Comparison of ENCODE assay signal across 13 cellular contexts in the genomic region with DNA sequence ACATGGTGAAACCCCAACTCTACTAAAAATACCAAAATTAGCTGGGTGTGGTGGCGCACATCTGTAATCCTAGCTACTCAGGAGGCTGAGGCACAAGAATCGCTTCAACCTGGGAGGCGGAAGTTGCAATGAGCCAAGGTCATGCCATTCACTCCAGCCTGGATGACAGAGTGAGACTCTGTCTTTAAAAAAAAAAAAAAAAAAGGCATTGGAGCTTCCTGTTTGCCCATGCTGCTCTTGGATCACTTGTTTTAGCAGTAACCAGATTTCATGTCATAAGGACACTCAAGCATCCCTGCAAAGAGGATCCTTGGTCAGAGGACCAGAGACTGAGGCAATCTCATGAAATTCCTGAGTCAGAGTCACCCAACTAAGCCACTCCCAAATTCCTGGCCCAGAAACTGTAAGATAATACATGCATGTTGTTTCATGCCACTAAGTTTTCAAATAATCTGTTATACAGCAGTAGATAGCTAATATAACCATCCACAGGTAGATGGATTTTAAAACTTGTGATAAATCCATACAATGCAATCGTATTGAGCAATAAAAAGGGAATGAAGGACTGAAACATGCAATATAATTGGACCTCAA.
DNase-seq lines count a peak whose midpoint lies in the region; ATAC-seq, FAIRE-seq and TF ChIP-seq lines count a peak whose summit lies in the region.
"Had no signal": no experiment of that assay in that cellular context is flagged by ENCODE, and none has a peak within 500 bp of the region (broad histone marks: within the 10 kb centered on the region; RNA-seq: fewer than 3 reads in every experiment).

No MANE protein-coding gene starts in this region.

- H3K79me2 ChIP-seq in astrocyte (ENCODE audit: insufficient read depth, low read length), result peaks cover 17% of the 10 kb centered on the region

- no peak overlapping the region for H3K4me2 ChIP-seq in astrocyte (ENCODE audit: low read length)

- H3K9me3 ChIP-seq in astrocyte (ENCODE audit: insufficient read depth, low read depth, low read length), result no peaks in the 10 kb centered on the region

- no peak overlapping the region for H2AFZ ChIP-seq in astrocyte (ENCODE audit: low read depth, low read length)

- H3K27ac ChIP-seq in astrocyte (ENCODE audit: low read depth, low read length), result no peak overlapping the region

- H3K36me3 Mint-ChIP-seq in astrocyte (ENCODE audit: low read depth, unreplicated experiment), result peaks cover 9% of the 10 kb centered on the region

- no peaks in the 10 kb centered on the region for H3K27me3 ChIP-seq in astrocyte (ENCODE audit: insufficient read depth, low read length)

- no peak overlapping the region for H3K9ac ChIP-seq in astrocyte (ENCODE audit: low read length)

- in situ Hi-C loops in ACHN (cut with HindIII; ENCODE audit: low pct_ligation_motif_present, low pct_unique_long_range_greater_than_20kb, low sequenced_read_pairs), result no loop called here

- H3K27ac Mint-ChIP-seq in astrocyte (ENCODE audit: unreplicated experiment), result peak overlapping the region; percentile 21

- no peaks in the 10 kb centered on the region for H3K27me3 Mint-ChIP-seq in astrocyte (ENCODE audit: low read depth, unreplicated experiment)
- H3K27me3 Mint-ChIP-seq: CD4-positive, CD25-positive, alpha-beta regulatory T cell; T-cell had no signal

- no peaks in the 10 kb centered on the region for H3K9me3 Mint-ChIP-seq in astrocyte (ENCODE audit: unreplicated experiment)
- H3K9me3 Mint-ChIP-seq: T-cell had no signal

- no peak for TF ChIP-seq CTCF in astrocyte (IDR thresholded peaks at IDR 0.05; ENCODE audit: insufficient read depth, low read depth, low read length)

- peaks cover 10% of the 10 kb centered on the region for H3K4me1 Mint-ChIP-seq in astrocyte (ENCODE audit: low read depth, unreplicated experiment)

- H3K36me3 ChIP-seq in astrocyte (ENCODE audit: insufficient read depth, low read length), result no peaks in the 10 kb centered on the region

- DNase-seq in ACHN, result peak; percentile 75
- peak; percentile 22 for DNase-seq in HK-2 (ENCODE audit: unreplicated experiment)
- peak; percentile 53 for DNase-seq in astrocyte (ENCODE audit: low read depth)
- peak; percentile 62 for DNase-seq in islet precursor cell
- no peak for DNase-seq in SKM-1 treated with dmso at 0.1 percent for 144 hours (lab: John Stamatoyannopoulos, UW; ENCODE audit: unreplicated experiment)
- DNase-seq in hippocampal formation (lab: John Stamatoyannopoulos, UW), result no peak
- DNase-seq: CD4-positive, CD25-positive, alpha-beta regulatory T cell; NCI-H2029 treated with DMSO at 0.1 percent for 48 hours; occipital lobe; T-cell had no signal

- no peaks in the 10 kb centered on the region for H3K4me1 ChIP-seq in astrocyte (ENCODE audit: insufficient read depth, low read length)

- H4K20me1 ChIP-seq in astrocyte (ENCODE audit: insufficient read depth, low read length), result peaks cover 47% of the 10 kb centered on the region

- no peak overlapping the region for H3K4me3 ChIP-seq in astrocyte (ENCODE audit: insufficient read depth, low read depth, low read length)

- H3K4me3 Mint-ChIP-seq in astrocyte (ENCODE audit: unreplicated experiment), result no peak overlapping the region
- H3K4me3 Mint-ChIP-seq: CD4-positive, CD25-positive, alpha-beta regulatory T cell; T-cell had no signal

- ATAC-seq in HG02938 (IDR thresholded peaks at IDR 0.05; ENCODE audit: unreplicated experiment), result no peak
- no peak for ATAC-seq in HG03521 (IDR thresholded peaks at IDR 0.05; ENCODE audit: unreplicated experiment)
- ATAC-seq: T-cell had no signal

- FAIRE-seq in astrocyte (lab: Jason Lieb, UNC), result no peak
- FAIRE-seq: H1 had no signal

Comparison
In these comparisons a context has a peak if more than half of its experiments do, and no peak if none do; other contexts are left out.
1. DNase-seq: peak in ACHN (single experiment), HK-2 (single experiment), astrocyte (single experiment) and islet precursor cell (single experiment); none in SKM-1 treated with dmso at 0.1 percent for 144 hours (single experiment) and hippocampal formation (0 of 2).